19 cellular contexts compared by ENCODE assay signal in the genomic region with DNA sequence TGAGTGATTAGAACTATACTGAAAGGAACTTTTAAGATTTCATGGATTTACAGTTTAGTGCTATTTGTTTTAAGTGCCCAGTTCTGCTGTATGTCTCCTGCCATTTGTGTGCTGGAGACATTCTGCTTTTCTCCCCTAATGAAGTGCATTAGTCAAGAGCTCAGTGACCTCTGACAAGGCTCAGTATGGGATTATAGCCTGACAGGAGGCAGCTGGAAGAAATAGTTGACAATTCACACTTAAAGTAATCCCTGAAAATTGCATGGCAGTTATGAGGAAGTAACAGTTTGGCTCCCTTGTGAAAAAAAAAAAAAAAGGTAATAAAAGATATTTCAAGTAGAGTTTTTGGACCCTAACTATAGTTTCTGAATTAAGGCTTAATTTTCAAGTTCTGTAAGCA.
"Had no signal": no experiment of that assay in that cellular context is flagged by ENCODE, and none has a peak within 500 bp of the region (broad histone marks: within the 10 kb centered on the region; RNA-seq: fewer than 3 reads in every experiment).

No MANE protein-coding gene starts in this region.

- H3K27me3 ChIP-seq: body of pancreas, ovary, sigmoid colon, spleen had no signal

- H3K27ac Mint-ChIP-seq: activated CD4-positive, alpha-beta T cell treated with anti-CD3 and anti-CD28 coated beads, Interleukin-2, amount 10 ng/mL, durations not matched to agents 24 days and 14 days; activated naive CD8-positive, alpha-beta T cell treated with anti-CD3 and anti-CD28 coated beads for 36 hours; stimulated activated naive CD8-positive, alpha-beta T cell treated with anti-CD3 and anti-CD28 coated beads, Interleukin-15, Interleukin-2, amounts not matched to agents 100 ng/mL and 50 ng/mL, for 24 hours; type B pancreatic cell had no signal

- H3K4me1 ChIP-seq: body of pancreas, esophagus squamous epithelium, sigmoid colon, spleen, suprapubic skin had no signal

- H3K27ac ChIP-seq: body of pancreas, coronary artery, esophagus squamous epithelium, ovary, sigmoid colon, spleen, suprapubic skin had no signal

- H3K9me3 Mint-ChIP-seq: activated CD4-positive, alpha-beta T cell treated with anti-CD3 and anti-CD28 coated beads, Interleukin-2, amount 10 ng/mL, durations not matched to agents 24 days and 14 days; activated naive CD8-positive, alpha-beta T cell treated with anti-CD3 and anti-CD28 coated beads for 36 hours; neural crest cell; type B pancreatic cell had no signal

- H3K4me3 ChIP-seq: body of pancreas, coronary artery, esophagus squamous epithelium, ovary, sigmoid colon, spleen, suprapubic skin had no signal

- H3K27me3 Mint-ChIP-seq: activated CD4-positive, alpha-beta T cell treated with anti-CD3 and anti-CD28 coated beads, Interleukin-2, amount 10 ng/mL, durations not matched to agents 24 days and 14 days; activated naive CD8-positive, alpha-beta T cell treated with anti-CD3 and anti-CD28 coated beads for 36 hours; stimulated activated naive CD8-positive, alpha-beta T cell treated with anti-CD3 and anti-CD28 coated beads, Interleukin-15, Interleukin-2, amounts not matched to agents 100 ng/mL and 50 ng/mL, for 24 hours; type B pancreatic cell had no signal

- DNase-seq: activated CD4-positive, alpha-beta T cell treated with anti-CD3 and anti-CD28 coated beads, Interleukin-2, amount 10 ng/mL, durations not matched to agents 24 days and 14 days; activated CD4-positive, CD25-positive, alpha-beta regulatory T cell; activated CD8-positive, alpha-beta memory T cell treated with anti-CD3 and anti-CD28 coated beads for 24 hours; activated gamma-delta T cell treated with Interleukin-2 at 50 U/mL for 16 hours; activated naive CD8-positive, alpha-beta T cell treated with anti-CD3 and anti-CD28 coated beads for 36 hours; amygdala; body of pancreas; central memory CD4-positive, alpha-beta T cell; esophagus squamous epithelium; ovary; sigmoid colon; spleen; T-helper 2 cell had no signal

- ATAC-seq: body of pancreas had no signal

- H3K36me3 Mint-ChIP-seq: activated naive CD8-positive, alpha-beta T cell treated with anti-CD3 and anti-CD28 coated beads for 36 hours; type B pancreatic cell had no signal

- H3K4me3 Mint-ChIP-seq: activated CD4-positive, alpha-beta T cell treated with anti-CD3 and anti-CD28 coated beads, Interleukin-2, amount 10 ng/mL, durations not matched to agents 24 days and 14 days; activated naive CD8-positive, alpha-beta T cell treated with anti-CD3 and anti-CD28 coated beads for 36 hours; neural crest cell; stimulated activated naive CD8-positive, alpha-beta T cell treated with anti-CD3 and anti-CD28 coated beads, Interleukin-15, Interleukin-2, amounts not matched to agents 100 ng/mL and 50 ng/mL, for 24 hours; type B pancreatic cell had no signal

- H3K4me1 Mint-ChIP-seq: activated CD4-positive, alpha-beta T cell treated with anti-CD3 and anti-CD28 coated beads, Interleukin-2, amount 10 ng/mL, durations not matched to agents 24 days and 14 days; activated naive CD8-positive, alpha-beta T cell treated with anti-CD3 and anti-CD28 coated beads for 36 hours; neural crest cell had no signal

- H3K36me3 ChIP-seq: esophagus squamous epithelium, ovary, sigmoid colon, spleen, suprapubic skin had no signal

- FAIRE-seq: TTC549 had no signal

- H3K9me3 ChIP-seq: body of pancreas, esophagus squamous epithelium, ovary, sigmoid colon, spleen, suprapubic skin had no signal
